In the genomic region with DNA sequence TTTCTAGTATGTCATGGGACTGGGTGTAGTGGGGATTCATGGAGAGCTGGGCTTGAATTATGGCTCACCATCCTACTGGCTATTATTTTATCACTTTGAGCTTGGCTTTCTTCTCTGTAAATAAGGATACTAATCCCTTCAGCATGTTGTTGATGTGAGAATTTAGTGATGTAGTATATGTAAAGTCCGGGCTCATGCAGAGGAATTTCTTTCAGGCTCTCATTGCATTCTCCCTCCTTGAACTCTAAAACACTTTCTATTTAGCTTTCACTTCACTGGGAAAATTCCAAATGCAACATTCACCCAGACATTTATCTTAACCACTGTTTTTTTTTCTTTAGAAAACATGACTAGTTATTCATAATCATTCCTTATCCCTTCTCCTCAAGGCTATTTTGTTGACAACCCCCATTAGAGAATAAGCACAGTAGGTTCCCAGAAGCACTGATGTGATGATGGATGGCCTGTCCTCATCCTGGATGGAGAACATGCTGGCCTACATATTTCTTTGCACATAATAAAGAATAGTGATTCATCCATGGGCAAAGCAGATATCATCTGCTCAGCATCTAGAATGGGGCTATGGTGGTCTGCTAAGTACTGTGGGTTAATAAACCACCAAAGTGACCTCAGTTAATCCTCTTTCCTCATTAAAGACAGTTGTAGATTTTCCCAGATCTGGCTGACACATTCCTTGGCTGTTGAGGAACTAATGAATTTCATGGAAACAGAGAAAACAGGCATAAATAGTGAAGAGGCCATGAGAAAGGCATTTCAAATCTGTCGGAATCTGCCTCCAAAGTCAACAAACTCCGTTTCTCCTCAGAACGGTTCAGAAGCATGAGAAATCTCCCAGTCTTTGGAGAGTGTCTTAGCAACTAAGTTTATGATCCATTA, we compare ENCODE assay signal across 12 cellular contexts.
DNase-seq lines count a peak whose midpoint lies in the region; ATAC-seq and TF ChIP-seq lines count a peak whose summit lies in the region.
"Had no signal": no experiment of that assay in that cellular context is flagged by ENCODE, and none has a peak within 500 bp of the region (broad histone marks: within the 10 kb centered on the region; RNA-seq: fewer than 3 reads in every experiment).

No MANE protein-coding gene starts in this region.

- TF ChIP-seq CTCF in HFF-Myc (IDR thresholded peaks at IDR 0.05; ENCODE audit: low read depth, low read length, missing control alignments), result no peak
- TF ChIP-seq CTCF in esophagus muscularis mucosa (IDR thresholded peaks at IDR 0.05), result no peak
- no peak for TF ChIP-seq CTCF in lower lobe of right lung (IDR thresholded peaks at IDR 0.05)
- TF ChIP-seq CTCF in suprapubic skin (IDR thresholded peaks at IDR 0.05), result no peak

- H3K36me3 ChIP-seq in esophagus muscularis mucosa (no peaks in the 10 kb centered on the region), lower lobe of right lung (no peaks in the 10 kb centered on the region), suprapubic skin (no peaks in the 10 kb centered on the region)
- H3K36me3 ChIP-seq: vagina had no signal

- H3K4me3 ChIP-seq in HFF-Myc (replicated peaks; ENCODE audit: low read depth, low read length) (no peak overlapping the region), esophagus muscularis mucosa (no peak overlapping the region), lower lobe of right lung (no peak overlapping the region), suprapubic skin (no peak overlapping the region)
- H3K4me3 ChIP-seq: vagina had no signal

- H3K4me1 ChIP-seq in esophagus muscularis mucosa, result peaks cover 0 to 19% (median 9%) of the 10 kb centered on the region in 4 donors
- H3K4me1 ChIP-seq in lower lobe of right lung, result no peaks in the 10 kb centered on the region
- peaks cover 20% of the 10 kb centered on the region for H3K4me1 ChIP-seq in suprapubic skin
- H3K4me1 ChIP-seq: vagina had no signal

- intact Hi-C loops in esophagus muscularis mucosa (cut with DNase I), result no loop called here
- intact Hi-C loops in lower lobe of right lung (cut with DNase I), result no loop called here

- 27% methylated on average over 4 of the region's 4 CpGs for WGBS in esophagus muscularis mucosa
- 51% methylated on average over 4 of the region's 4 CpGs for WGBS in suprapubic skin

- peak overlapping the region in 3 of 4 donors; percentile 31 to 56 (median 52) for H3K27ac ChIP-seq in esophagus muscularis mucosa (replicated peaks in 1 of 4)
- peak overlapping the region; percentile 38 for H3K27ac ChIP-seq in lower lobe of right lung
- peak overlapping the region; percentile 84 for H3K27ac ChIP-seq in suprapubic skin
- H3K27ac ChIP-seq: vagina had no signal

- H3K27me3 ChIP-seq in esophagus muscularis mucosa (no peaks in the 10 kb centered on the region), lower lobe of right lung (ENCODE audit: low read depth) (no peaks in the 10 kb centered on the region), suprapubic skin (no peaks in the 10 kb centered on the region)
- H3K27me3 ChIP-seq: vagina had no signal

- no peak for TF ChIP-seq POLR2A in esophagus muscularis mucosa (IDR thresholded peaks at IDR 0.05; ENCODE audit: low read depth)
- no peak for TF ChIP-seq POLR2A in suprapubic skin (IDR thresholded peaks at IDR 0.05)

- DNase-seq in HFF-Myc (ENCODE audit: extremely low read depth, low read depth) (peak; percentile 27), esophagus muscularis mucosa (ENCODE audit: extremely low spot score) (no peak), lower lobe of right lung (no peak), suprapubic skin (ENCODE audit: low spot score in 2 of 2) (no peak), NCI-H146 treated with DMSO at 0.1 percent for 48 hours (lab: John Stamatoyannopoulos, UW; ENCODE audit: unreplicated experiment) (no peak), NCI-H1092 treated with DMSO at 0.1 percent for 48 hours (lab: John Stamatoyannopoulos, UW) (no peak)
- DNase-seq: H7, NCI-H2081, T-helper 9 cell had no signal

- H3K9me3 ChIP-seq in esophagus muscularis mucosa (no peaks in the 10 kb centered on the region), lower lobe of right lung (no peaks in the 10 kb centered on the region), suprapubic skin (no peaks in the 10 kb centered on the region)
- H3K9me3 ChIP-seq: vagina had no signal

- ATAC-seq in lower lobe of right lung (peak; percentile 28 to 43), GM18870 (IDR thresholded peaks at IDR 0.05; ENCODE audit: unreplicated experiment) (no peak), GM19452 (IDR thresholded peaks at IDR 0.05; ENCODE audit: unreplicated experiment) (no peak)

- TF ChIP-seq EP300 in esophagus muscularis mucosa (IDR thresholded peaks at IDR 0.05) (no peak), suprapubic skin (IDR thresholded peaks at IDR 0.05) (no peak)

Comparison
In these comparisons a context has a peak if more than half of its experiments do, and no peak if none do; other contexts are left out.
1. ATAC-seq: peak in lower lobe of right lung (2 of 2); none in GM18870 (single experiment) and GM19452 (single experiment).
2. Peak in every context shown above with its lines, with median percentiles within 50 percentile points of each other: H3K27ac ChIP-seq.